17 cellular contexts compared by ENCODE assay signal in genomic region chr5:135691116-135691515, GRCh38.
DNase-seq lines count a peak whose midpoint lies in the region; ATAC-seq and TF ChIP-seq lines count a peak whose summit lies in the region.
"Had no signal": no experiment of that assay in that cellular context is flagged by ENCODE, and none has a peak within 500 bp of the region (broad histone marks: within the 10 kb centered on the region; RNA-seq: fewer than 3 reads in every experiment).

No MANE protein-coding gene starts in this region.

- H3K9me3 Mint-ChIP-seq in endodermal cell (no peaks in the 10 kb centered on the region), nephron (no peaks in the 10 kb centered on the region)
- no peaks in the 10 kb centered on the region for H3K9me3 Mint-ChIP-seq in activated naive CD4-positive, alpha-beta T cell treated with anti-CD3 and anti-CD28 coated beads, Interleukin-2, amount 50 U/mL, for 72 hours
- H3K9me3 Mint-ChIP-seq: CD8-positive, alpha-beta T cell had no signal

- H3K4me1 Mint-ChIP-seq in endodermal cell, result peaks cover 2% of the 10 kb centered on the region
- H3K4me1 Mint-ChIP-seq in nephron, result peaks cover 59% of the 10 kb centered on the region
- H3K4me1 Mint-ChIP-seq: B cell had no signal

- ATAC-seq in activated naive CD4-positive, alpha-beta T cell treated with anti-CD3 and anti-CD28 coated beads, Interleukin-2, amount 50 U/mL, for 72 hours, result no peak
- ATAC-seq: CD8-positive, alpha-beta T cell had no signal

- no peaks in the 10 kb centered on the region for H3K4me1 ChIP-seq in endodermal cell (ENCODE audit: control insufficient read depth, insufficient read depth, low read length)
- H3K4me1 ChIP-seq: HAP-1 had no signal

- H3K36me3 Mint-ChIP-seq in endodermal cell (ENCODE audit: low read depth), result no peaks in the 10 kb centered on the region
- no peaks in the 10 kb centered on the region for H3K36me3 Mint-ChIP-seq in nephron (ENCODE audit: low read depth)
- no peaks in the 10 kb centered on the region for H3K36me3 Mint-ChIP-seq in activated naive CD4-positive, alpha-beta T cell treated with anti-CD3 and anti-CD28 coated beads, Interleukin-2, amount 50 U/mL, for 72 hours
- H3K36me3 Mint-ChIP-seq: CD8-positive, alpha-beta T cell had no signal

- H3K27ac Mint-ChIP-seq in endodermal cell, result no peak overlapping the region
- H3K27ac Mint-ChIP-seq in nephron, result peak overlapping the region in 2 of 3 experiments; percentile 9 to 43
- H3K27ac Mint-ChIP-seq in activated naive CD4-positive, alpha-beta T cell treated with anti-CD3 and anti-CD28 coated beads, Interleukin-2, amount 50 U/mL, for 72 hours, result no peak overlapping the region
- H3K27ac Mint-ChIP-seq: B cell; CD8-positive, alpha-beta T cell had no signal

- H3K4me3 Mint-ChIP-seq in endodermal cell, result no peak overlapping the region
- H3K4me3 Mint-ChIP-seq in nephron, result no peak overlapping the region
- H3K4me3 Mint-ChIP-seq: B cell; CD8-positive, alpha-beta T cell had no signal

- no peaks in the 10 kb centered on the region for H3K36me3 ChIP-seq in endodermal cell (ENCODE audit: control insufficient read depth, insufficient read depth, low read length)
- H3K36me3 ChIP-seq: BLaER1 treated with 17β-estradiol and CSF1 and Interleukin-3, amounts not matched to agents 10 nM and 100 nM; HAP-1 had no signal

- 91% methylated on average over 4 of the region's 4 CpGs; no CpG with 5 or more reads in 1 of the 2 experiments for WGBS in endodermal cell (ENCODE audit: insufficient coverage in 1 of 2, insufficient read length in 1 of 2), 2 experiments

- H3K9me3 ChIP-seq in endodermal cell (ENCODE audit: control insufficient read depth, low read length), result no peaks in the 10 kb centered on the region
- H3K9me3 ChIP-seq: BLaER1 treated with 17β-estradiol and CSF1 and Interleukin-3, amounts not matched to agents 10 nM and 100 nM; HAP-1 had no signal

- TF ChIP-seq CTCF in endodermal cell (conservative IDR thresholded peaks at IDR 0.05) (no peak), nephron (IDR thresholded peaks at IDR 0.05; ENCODE audit: unreplicated experiment in 3 of 3) (no peak)

- no peak overlapping the region for H3K9ac ChIP-seq in endodermal cell (ENCODE audit: extremely low read depth, low read length, poor library complexity, severe bottlenecking)
- H3K9ac ChIP-seq: BLaER1 treated with 17β-estradiol and CSF1 and Interleukin-3, amounts not matched to agents 10 nM and 100 nM; GM23248 had no signal

- H3K27me3 Mint-ChIP-seq in endodermal cell (ENCODE audit: insufficient read depth) (peaks cover 11% of the 10 kb centered on the region), nephron (ENCODE audit: low read depth) (peaks cover 33% of the 10 kb centered on the region)

- DNase-seq in NCI-H82 (lab: John Stamatoyannopoulos, UW), result peak; percentile 27
- DNase-seq in NCI-H82 treated with DMSO at 0.1 percent for 48 hours (lab: John Stamatoyannopoulos, UW; ENCODE audit: unreplicated experiment), result no peak
- peak; percentile 32 for DNase-seq in endodermal cell
- no peak for DNase-seq in activated gamma-delta T cell (lab: John Stamatoyannopoulos, UW)
- no peak for DNase-seq in HCEC 1CT
- no peak for DNase-seq in activated naive CD4-positive, alpha-beta T cell treated with anti-CD3 and anti-CD28 coated beads, Interleukin-2, amount 50 U/mL, for 72 hours (ENCODE audit: low spot score in 2 of 2)
- DNase-seq: 8988T; Calu3; CD8-positive, alpha-beta T cell; DMS79 treated with DMSO at 0.1 percent for 48 hours; GF-D8; GM23248 had no signal

- H3K4me3 ChIP-seq in endodermal cell (ENCODE audit: low read length), result no peak overlapping the region
- H3K4me3 ChIP-seq: BLaER1 treated with 17β-estradiol and CSF1 and Interleukin-3, amounts not matched to agents 10 nM and 100 nM; GM23248; HAP-1 had no signal

- H3K27me3 ChIP-seq in endodermal cell (ENCODE audit: control insufficient read depth, insufficient read depth, low read length, poor library complexity, severe bottlenecking), result no peaks in the 10 kb centered on the region

- no peak overlapping the region for H3K27ac ChIP-seq in endodermal cell (ENCODE audit: low read depth, low read length)
- H3K27ac ChIP-seq: BLaER1 treated with 17β-estradiol and CSF1 and Interleukin-3, amounts not matched to agents 10 nM and 100 nM; GM23248; HL-60 had no signal

Comparison
In these comparisons a context has a peak if more than half of its experiments do, and no peak if none do; other contexts are left out.
1. DNase-seq: peak in NCI-H82 (single experiment) and endodermal cell (single experiment); none in NCI-H82 treated with DMSO at 0.1 percent for 48 hours (single experiment), activated gamma-delta T cell (single experiment), HCEC 1CT (single experiment) and activated naive CD4-positive, alpha-beta T cell treated with anti-CD3 and anti-CD28 coated beads, Interleukin-2, amount 50 U/mL, for 72 hours (0 of 2).
2. H3K27ac Mint-ChIP-seq: peak in nephron (2 of 3); none in endodermal cell (single experiment) and activated naive CD4-positive, alpha-beta T cell treated with anti-CD3 and anti-CD28 coated beads, Interleukin-2, amount 50 U/mL, for 72 hours (0 of 2).